ENCODE assay signal across 9 cellular contexts in genomic region chr18:62781893-62782292, GRCh38.
DNase-seq lines count a peak whose midpoint lies in the region; ATAC-seq and TF ChIP-seq lines count a peak whose summit lies in the region.
"Had no signal": no experiment of that assay in that cellular context is flagged by ENCODE, and none has a peak within 500 bp of the region (broad histone marks: within the 10 kb centered on the region; RNA-seq: fewer than 3 reads in every experiment).

No MANE protein-coding gene starts in this region.

- DNase-seq in ELR (ENCODE audit: low read depth) (peak; percentile 94), NCI-H2196 treated with DMSO at 0.1 percent for 48 hours (lab: John Stamatoyannopoulos, UW; ENCODE audit: unreplicated experiment) (peak; percentile 39), dedifferentiated amniotic fluid mesenchymal stem cell (ENCODE audit: extremely low spot score) (peak; percentile 64), osteoblast (ENCODE audit: insufficient read length, low spot score, missing footprints) (peak; percentile 58), SJCRH30 (no peak)
- no peak for DNase-seq in activated CD8-positive, alpha-beta memory T cell treated with anti-CD3 and anti-CD28 coated beads, Interleukin-2, amount 50 U/mL, for 48 hours
- DNase-seq in stimulated activated CD4-positive, alpha-beta T cell treated with anti-CD3 and anti-CD28 coated beads, Interleukin-4, amount 100 ng/mL, for 4 hours, result no peak
- DNase-seq: small intestine had no signal

- H3K27ac ChIP-seq in osteoblast (ENCODE audit: low read depth, low read length) (peak overlapping the region; percentile 64), SJCRH30 (no peak overlapping the region)

- peaks cover 28% of the 10 kb centered on the region for H3K79me2 ChIP-seq in osteoblast (ENCODE audit: insufficient read depth, low read length)

- H3K9me3 ChIP-seq in osteoblast (ENCODE audit: low read depth, low read length) (no peaks in the 10 kb centered on the region), SJCRH30 (replicated peaks) (no peaks in the 10 kb centered on the region)

- ATAC-seq in GM21737 (IDR thresholded peaks at IDR 0.05; ENCODE audit: unreplicated experiment), result no peak

- H3K4me2 ChIP-seq in osteoblast (ENCODE audit: insufficient read depth, low read length), result peak overlapping the region; percentile 56

- no peak overlapping the region for H2AFZ ChIP-seq in osteoblast (ENCODE audit: low read length)

- H3K4me3 ChIP-seq in osteoblast (ENCODE audit: insufficient read depth, low read length) (no peak overlapping the region), SJCRH30 (no peak overlapping the region)

- H3K4me1 ChIP-seq in osteoblast (ENCODE audit: insufficient read depth, low read length) (peaks cover 41% of the 10 kb centered on the region), SJCRH30 (no peaks in the 10 kb centered on the region)

- H3K36me3 ChIP-seq in osteoblast (ENCODE audit: insufficient read depth, low read length) (no peaks in the 10 kb centered on the region), SJCRH30 (no peaks in the 10 kb centered on the region)

- H3K27me3 ChIP-seq in osteoblast (ENCODE audit: insufficient read depth, low read length) (no peaks in the 10 kb centered on the region), SJCRH30 (no peaks in the 10 kb centered on the region)

- no peaks in the 10 kb centered on the region for H4K20me1 ChIP-seq in osteoblast (ENCODE audit: insufficient read depth, low read length)

- no peak for TF ChIP-seq CTCF in osteoblast (IDR thresholded peaks at IDR 0.05; ENCODE audit: extremely low read depth, low read depth, low read length)

Comparison
In these comparisons a context has a peak if more than half of its experiments do, and no peak if none do; other contexts are left out.
1. DNase-seq: peak in ELR (single experiment), NCI-H2196 treated with DMSO at 0.1 percent for 48 hours (single experiment), dedifferentiated amniotic fluid mesenchymal stem cell (single experiment) and osteoblast (single experiment); none in activated CD8-positive, alpha-beta memory T cell treated with anti-CD3 and anti-CD28 coated beads, Interleukin-2, amount 50 U/mL, for 48 hours (single experiment), stimulated activated CD4-positive, alpha-beta T cell treated with anti-CD3 and anti-CD28 coated beads, Interleukin-4, amount 100 ng/mL, for 4 hours (0 of 2) and SJCRH30 (0 of 2).